In genomic region chr15:72174551-72175165, GRCh38 we compare ENCODE assay signal across 22 cellular contexts. TPM values are rescaled to one million over a fixed set of nuclear protein-coding genes. Genes with fewer than 3 reads are reported as not detected.
"Had no signal": no experiment of that assay in that cellular context is flagged by ENCODE, and none has a peak within 500 bp of the region (broad histone marks: within the 10 kb centered on the region; RNA-seq: fewer than 3 reads in every experiment).

No MANE protein-coding gene starts in this region.

- H3K9me3 ChIP-seq: neutrophil, right atrium auricular region, upper lobe of left lung had no signal

- DNase-seq: activated CD4-positive, alpha-beta T cell treated with anti-CD3 and anti-CD28 coated beads, Interleukin-2, amount 50 U/mL, for 4 hours; activated CD4-positive, CD25-positive, alpha-beta regulatory T cell treated with anti-CD3 and anti-CD28 coated beads, Interleukin-2, amount 50 U/mL, for 72 hours; activated CD8-positive, alpha-beta memory T cell treated with anti-CD3 and anti-CD28 coated beads, Interleukin-2, amount 10 ng/mL, durations not matched to agents 7 days and 5 days; activated naive CD4-positive, alpha-beta T cell treated with anti-CD3 and anti-CD28 coated beads, Interleukin-2, amount 50 U/mL, for 16 hours; activated T-cell treated with anti-CD3 and anti-CD28 coated beads, Interleukin-2, amount 50 U/mL, for 24 hours; erythroblast; naive B cell; stimulated activated CD4-positive, alpha-beta T cell treated with anti-CD3 and anti-CD28 coated beads, Interleukin-4, amount 100 ng/mL, for 4 hours; stimulated activated CD8-positive, alpha-beta memory T cell treated with anti-CD3 and anti-CD28 coated beads, Interleukin-4, amount 100 ng/mL, for 48 hours; upper lobe of left lung had no signal

- FAIRE-seq: islet of Langerhans had no signal

- H3K4me3 Mint-ChIP-seq: activated CD8-positive, alpha-beta memory T cell treated with anti-CD3 and anti-CD28 coated beads, Interleukin-2, amount 10 ng/mL, durations not matched to agents 7 days and 5 days; activated T-cell treated with anti-CD3 and anti-CD28 coated beads, Interleukin-2, amount 50 U/mL, for 24 hours; endodermal cell; naive B cell; stimulated activated naive CD8-positive, alpha-beta T cell treated with anti-CD3 and anti-CD28 coated beads, Interleukin-15, Interleukin-2, amounts not matched to agents 100 ng/mL and 50 ng/mL, for 24 hours; T-helper 2 cell treated with Interferon-gamma antibody and Interleukin-4, amounts not matched to agents 5 μg/mL and 100 μg/mL, for 36 hours had no signal

- H3K4me1 Mint-ChIP-seq: endodermal cell, naive B cell had no signal

- H3K4me3 ChIP-seq: dorsolateral prefrontal cortex, right atrium auricular region, skin epidermis, upper lobe of left lung had no signal

- H3K27ac ChIP-seq: dorsolateral prefrontal cortex, neutrophil, right atrium auricular region, skin epidermis had no signal

- H3K9me3 Mint-ChIP-seq: activated T-cell treated with anti-CD3 and anti-CD28 coated beads, Interleukin-2, amount 50 U/mL, for 24 hours; endodermal cell; naive B cell; stimulated activated naive CD8-positive, alpha-beta T cell treated with anti-CD3 and anti-CD28 coated beads, Interleukin-15, Interleukin-2, amounts not matched to agents 100 ng/mL and 50 ng/mL, for 24 hours; T-helper 2 cell treated with Interferon-gamma antibody and Interleukin-4, amounts not matched to agents 5 μg/mL and 100 μg/mL, for 36 hours had no signal

- ATAC-seq: activated CD8-positive, alpha-beta memory T cell treated with anti-CD3 and anti-CD28 coated beads, Interleukin-2, amount 10 ng/mL, durations not matched to agents 7 days and 5 days; left lobe of liver had no signal

- H3K27ac Mint-ChIP-seq: activated CD8-positive, alpha-beta memory T cell treated with anti-CD3 and anti-CD28 coated beads, Interleukin-2, amount 10 ng/mL, durations not matched to agents 7 days and 5 days; activated T-cell treated with anti-CD3 and anti-CD28 coated beads, Interleukin-2, amount 50 U/mL, for 24 hours; endodermal cell; stimulated activated naive CD8-positive, alpha-beta T cell treated with anti-CD3 and anti-CD28 coated beads, Interleukin-15, Interleukin-2, amounts not matched to agents 100 ng/mL and 50 ng/mL, for 24 hours; T-helper 2 cell treated with Interferon-gamma antibody and Interleukin-4, amounts not matched to agents 5 μg/mL and 100 μg/mL, for 36 hours had no signal

- H3K36me3 Mint-ChIP-seq: activated CD8-positive, alpha-beta memory T cell treated with anti-CD3 and anti-CD28 coated beads, Interleukin-2, amount 10 ng/mL, durations not matched to agents 7 days and 5 days; naive B cell had no signal

- H3K36me3 ChIP-seq: neutrophil, right atrium auricular region, upper lobe of left lung had no signal

- H3K27me3 ChIP-seq: dorsolateral prefrontal cortex, right atrium auricular region, upper lobe of left lung had no signal

RNA-seq across cellular contexts. Expression of gene GRAMD2A, which starts 22.9 kb away (rescaled TPM):
- total RNA-seq: activated CD8-positive, alpha-beta memory T cell treated with anti-CD3 and anti-CD28 coated beads, Interleukin-2, amount 10 ng/mL, durations not matched to agents 7 days and 5 days; cardiac septum; left lobe of liver; lung microvascular endothelial cell; mononuclear cell had no signal
